Comparison of ENCODE assay signal across 19 cellular contexts in the genomic region with DNA sequence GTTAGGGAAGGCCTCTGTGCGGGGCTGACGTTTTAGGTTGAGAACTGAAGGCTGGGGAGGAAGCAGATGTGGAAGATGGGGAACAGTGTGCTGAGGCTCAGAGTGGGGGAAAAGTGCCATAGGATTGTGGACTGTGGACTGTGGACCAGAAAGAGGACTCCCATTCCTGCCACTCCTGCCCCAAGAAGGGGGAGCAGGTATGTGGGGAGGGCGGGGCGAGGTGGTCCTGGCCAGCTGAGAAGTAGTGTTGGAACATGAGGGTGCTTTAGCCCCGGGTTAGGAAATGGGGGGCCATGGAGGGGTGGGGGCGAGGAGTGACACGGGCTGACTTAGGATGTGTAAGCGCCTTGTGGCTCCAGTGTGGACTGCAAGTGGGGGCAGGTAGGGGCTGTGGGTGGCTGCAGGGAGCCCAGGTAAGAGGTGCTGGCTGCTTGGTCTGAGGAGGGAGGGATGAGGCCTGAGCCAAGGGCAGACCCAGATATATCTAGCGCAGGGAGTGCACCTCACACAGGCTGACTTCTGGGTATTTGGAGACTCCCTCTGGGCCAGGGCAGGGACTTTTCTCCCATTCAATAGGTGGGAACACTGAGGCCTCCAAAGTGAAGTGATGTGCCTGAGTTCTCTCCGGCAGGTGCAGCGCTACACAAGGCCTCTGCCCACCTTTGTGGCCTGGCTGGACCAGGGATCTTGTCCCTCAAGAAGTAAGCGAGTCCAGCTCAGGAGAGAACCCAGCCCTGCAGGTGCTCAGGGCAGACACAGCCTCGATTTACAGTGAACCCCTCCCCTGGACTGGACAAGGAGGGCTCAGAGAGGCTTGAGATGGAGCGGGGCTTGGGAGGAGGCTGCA.
"Had no signal": no experiment of that assay in that cellular context is flagged by ENCODE, and none has a peak within 500 bp of the region (broad histone marks: within the 10 kb centered on the region; RNA-seq: fewer than 3 reads in every experiment).

No MANE protein-coding gene starts in this region.

- H3K27ac Mint-ChIP-seq: dendritic cell treated with granulocyte-macrophage colony-stimulating factor and Interleukin-4, amounts not matched to agents 40 ng/mL and 50 ng/mL, for 4 days; nephron; T-helper 1 cell treated with Interleukin-12 subunit alpha and Interleukin-12 subunit beta and Interleukin-4 antibody, amounts not matched to agents 30 μg/mL and 1 μg/mL, for 36 hours had no signal

- H3K9me3 Mint-ChIP-seq: activated naive CD4-positive, alpha-beta T cell treated with anti-CD3 and anti-CD28 coated beads, Interleukin-2, amount 50 U/mL, for 72 hours; dendritic cell treated with granulocyte-macrophage colony-stimulating factor and Interleukin-4, amounts not matched to agents 40 ng/mL and 50 ng/mL, for 4 days; nephron; T-helper 1 cell treated with Interleukin-12 subunit alpha and Interleukin-12 subunit beta and Interleukin-4 antibody, amounts not matched to agents 30 μg/mL and 1 μg/mL, for 36 hours had no signal

- H3K36me3 ChIP-seq: brain microvascular endothelial cell, heart left ventricle, spleen, thoracic aorta, upper lobe of right lung had no signal

- H3K9me3 ChIP-seq: heart left ventricle, mucosa of descending colon, psoas muscle, spleen, thoracic aorta, upper lobe of right lung had no signal

- H3K4me1 Mint-ChIP-seq: nephron had no signal

- H3K27me3 ChIP-seq: brain microvascular endothelial cell, upper lobe of right lung had no signal

- DNase-seq: activated CD4-positive, alpha-beta T cell treated with anti-CD3 and anti-CD28 coated beads for 4 hours; activated CD8-positive, alpha-beta memory T cell treated with anti-CD3 and anti-CD28 coated beads for 24 hours; anterior cingulate cortex; brain microvascular endothelial cell; effector memory CD4-positive, alpha-beta T cell; islet precursor cell; mucosa of descending colon; psoas muscle; SHP77 treated with DMSO at 0.1 percent for 48 hours; spleen; upper lobe of right lung had no signal

- H3K27ac ChIP-seq: brain microvascular endothelial cell, epithelial cell of prostate, heart left ventricle, psoas muscle, spleen, thoracic aorta, upper lobe of right lung had no signal

- H3K36me3 Mint-ChIP-seq: activated naive CD4-positive, alpha-beta T cell treated with anti-CD3 and anti-CD28 coated beads, Interleukin-2, amount 50 U/mL, for 72 hours had no signal

- ATAC-seq: heart left ventricle, mucosa of descending colon, psoas muscle, sciatic nerve, upper lobe of right lung had no signal

- H3K4me1 ChIP-seq: heart left ventricle, psoas muscle, upper lobe of right lung had no signal

- H3K4me3 ChIP-seq: heart left ventricle, mucosa of descending colon, psoas muscle, spleen, thoracic aorta, upper lobe of right lung had no signal

- H3K4me3 Mint-ChIP-seq: dendritic cell treated with granulocyte-macrophage colony-stimulating factor and Interleukin-4, amounts not matched to agents 40 ng/mL and 50 ng/mL, for 4 days; nephron; T-helper 1 cell treated with Interleukin-12 subunit alpha and Interleukin-12 subunit beta and Interleukin-4 antibody, amounts not matched to agents 30 μg/mL and 1 μg/mL, for 36 hours had no signal
